In genomic region chr2:65436169-65436824, GRCh38 we compare ENCODE assay signal across 8 cellular contexts. TPM values are rescaled to one million over a fixed set of nuclear protein-coding genes. Genes with fewer than 3 reads are reported as not detected.
DNase-seq lines count a peak whose midpoint lies in the region; ATAC-seq and TF ChIP-seq lines count a peak whose summit lies in the region.

No MANE protein-coding gene starts in this region.

- POLR2A ChIA-PET in CD4-positive, alpha-beta memory T cell (lab: Charles Lee; ENCODE audit: partially characterized antibody), result no interaction called here
- POLR2A ChIA-PET in activated CD8-positive, alpha-beta T cell treated with anti-CD3 and anti-CD28 coated beads for 36 hours (lab: Charles Lee), result interaction anchor here (0.6 to 2.9 kb wide), 7 partner anchors 15 to 156 kb away, joined by 3 to 11 read pairs (median 3); no protein-coding TSS in a partner anchor

- peak overlapping the region; percentile 79 to 89 for H3K18ac ChIP-seq in mesenchymal stem cell (ENCODE audit: low read depth in 1 of 2, low read length in 2 of 2)

- H3K36me3 ChIP-seq in CD4-positive, alpha-beta memory T cell (ENCODE audit: insufficient read depth, low read length), result no peaks in the 10 kb centered on the region
- H3K36me3 ChIP-seq in mesenchymal stem cell (ENCODE audit: control insufficient read depth in 1 of 2, insufficient read depth in 2 of 2, low read depth in 1 of 2, low read length in 2 of 2), result no peaks in the 10 kb centered on the region

- peak overlapping the region; percentile 67 for H4K8ac ChIP-seq in mesenchymal stem cell (ENCODE audit: low read length)

- H3K27ac ChIP-seq in CD4-positive, alpha-beta memory T cell (ENCODE audit: low read depth, low read length), result no peak overlapping the region
- H3K27ac ChIP-seq in mesenchymal stem cell (ENCODE audit: low read length, poor library complexity, severe bottlenecking), result peak overlapping the region; percentile 98

- H2BK12ac ChIP-seq in mesenchymal stem cell (ENCODE audit: low read length in 2 of 2), result peak overlapping the region in 1 of 2 experiments; percentile 61

- CTCF ChIA-PET in CD4-positive, alpha-beta memory T cell (lab: Charles Lee; ENCODE audit: partially characterized antibody), result no interaction called here
- CTCF ChIA-PET in activated CD8-positive, alpha-beta T cell treated with anti-CD3 and anti-CD28 coated beads for 36 hours (lab: Charles Lee), result interaction anchor here (1.0 to 2.1 kb wide), 4 partner anchors 18 to 83 kb away, joined by 3 to 5 read pairs (median 3); no protein-coding TSS in a partner anchor

- ATAC-seq in GM19328 (IDR thresholded peaks at IDR 0.05; ENCODE audit: unreplicated experiment) (peak; percentile 26), HG03442 (IDR thresholded peaks at IDR 0.05; ENCODE audit: unreplicated experiment) (peak; percentile 25)
- peak; percentile 4 for ATAC-seq in activated CD8-positive, alpha-beta T cell treated with anti-CD3 and anti-CD28 coated beads for 36 hours

- peak overlapping the region; percentile 95 for H2BK120ac ChIP-seq in mesenchymal stem cell (ENCODE audit: low read depth, low read length)

- peaks cover 0 to 13% of the 10 kb centered on the region in 2 donors for H3K36me3 Mint-ChIP-seq in CD4-positive, alpha-beta memory T cell
- H3K36me3 Mint-ChIP-seq in activated CD8-positive, alpha-beta T cell treated with anti-CD3 and anti-CD28 coated beads for 36 hours (ENCODE audit: low read depth), result no peaks in the 10 kb centered on the region
- no peaks in the 10 kb centered on the region for H3K36me3 Mint-ChIP-seq in endothelial cell (ENCODE audit: low read depth, unreplicated experiment)
- no peaks in the 10 kb centered on the region for H3K36me3 Mint-ChIP-seq in stimulated activated naive CD8-positive, alpha-beta T cell treated with anti-CD3 and anti-CD28 coated beads, Interleukin-15, Interleukin-2, amounts not matched to agents 100 ng/mL and 50 ng/mL, for 24 hours (ENCODE audit: low read depth)

- no peak overlapping the region for H2AFZ ChIP-seq in mesenchymal stem cell (ENCODE audit: low read depth, low read length)

- H3K79me1 ChIP-seq in mesenchymal stem cell (replicated peaks; ENCODE audit: low read length, poor library complexity, severe bottlenecking), result peaks cover 8% of the 10 kb centered on the region

- H4K91ac ChIP-seq in mesenchymal stem cell (ENCODE audit: low read length), result peak overlapping the region; percentile 65

- peak overlapping the region; percentile 94 for H3K9ac ChIP-seq in mesenchymal stem cell (ENCODE audit: low read length)

- peak in 4 of 5 donors; percentile 21 to 42 (median 26) for DNase-seq in CD4-positive, alpha-beta memory T cell
- peak; percentile 55 for DNase-seq in NCI-H526 treated with DMSO at 0.1 percent for 48 hours (lab: John Stamatoyannopoulos, UW)
- peak; percentile 59 for DNase-seq in activated CD8-positive, alpha-beta T cell treated with anti-CD3 and anti-CD28 coated beads for 36 hours
- DNase-seq in endothelial cell (ENCODE audit: low spot score), result peak; percentile 46
- peak; percentile 98 for DNase-seq in mesenchymal stem cell

- peak overlapping the region; percentile 81 for H2BK5ac ChIP-seq in mesenchymal stem cell (ENCODE audit: low read depth, low read length, poor library complexity, severe bottlenecking)

- no peaks in the 10 kb centered on the region for H3K9me3 ChIP-seq in CD4-positive, alpha-beta memory T cell (ENCODE audit: control insufficient read depth in 1 of 2, low read length in 2 of 2)
- H3K9me3 ChIP-seq in mesenchymal stem cell (ENCODE audit: control insufficient read depth, low read length), result no peaks in the 10 kb centered on the region

- H3K4me1 Mint-ChIP-seq in CD4-positive, alpha-beta memory T cell, result peaks cover 6 to 32% (median 14%) of the 10 kb centered on the region in 4 donors
- H3K4me1 Mint-ChIP-seq in activated CD8-positive, alpha-beta T cell treated with anti-CD3 and anti-CD28 coated beads for 36 hours (ENCODE audit: low read depth), result peaks cover 18% of the 10 kb centered on the region
- peaks cover 13% of the 10 kb centered on the region for H3K4me1 Mint-ChIP-seq in endothelial cell (ENCODE audit: unreplicated experiment)
- peaks cover 27% of the 10 kb centered on the region for H3K4me1 Mint-ChIP-seq in stimulated activated naive CD8-positive, alpha-beta T cell treated with anti-CD3 and anti-CD28 coated beads, Interleukin-15, Interleukin-2, amounts not matched to agents 100 ng/mL and 50 ng/mL, for 24 hours (ENCODE audit: low read depth)

- H3K27me3 ChIP-seq in CD4-positive, alpha-beta memory T cell (ENCODE audit: insufficient read depth, low read length), result peaks cover 10% of the 10 kb centered on the region
- H3K27me3 ChIP-seq in mesenchymal stem cell (ENCODE audit: control insufficient read depth in 1 of 2, insufficient read depth in 1 of 2, low read length in 2 of 2), result no peaks in the 10 kb centered on the region

- no peak overlapping the region for H2AK5ac ChIP-seq in mesenchymal stem cell (ENCODE audit: low read length, severe bottlenecking)

- peak overlapping the region in 1 of 2 experiments; percentile 91 for H3K4ac ChIP-seq in mesenchymal stem cell (ENCODE audit: low read depth in 1 of 2, low read length in 2 of 2)

- H3K9me3 Mint-ChIP-seq in CD4-positive, alpha-beta memory T cell, result no peaks in the 10 kb centered on the region
- H3K9me3 Mint-ChIP-seq in activated CD8-positive, alpha-beta T cell treated with anti-CD3 and anti-CD28 coated beads for 36 hours, result no peaks in the 10 kb centered on the region
- H3K9me3 Mint-ChIP-seq in endothelial cell (ENCODE audit: unreplicated experiment), result no peaks in the 10 kb centered on the region
- H3K9me3 Mint-ChIP-seq in stimulated activated naive CD8-positive, alpha-beta T cell treated with anti-CD3 and anti-CD28 coated beads, Interleukin-15, Interleukin-2, amounts not matched to agents 100 ng/mL and 50 ng/mL, for 24 hours, result no peaks in the 10 kb centered on the region

- H3K27me3 Mint-ChIP-seq in CD4-positive, alpha-beta memory T cell, result peaks cover 22 to 26% of the 10 kb centered on the region in 2 donors
- H3K27me3 Mint-ChIP-seq in activated CD8-positive, alpha-beta T cell treated with anti-CD3 and anti-CD28 coated beads for 36 hours, result peaks cover 49% of the 10 kb centered on the region
- peaks cover 23% of the 10 kb centered on the region for H3K27me3 Mint-ChIP-seq in endothelial cell (ENCODE audit: unreplicated experiment)
- H3K27me3 Mint-ChIP-seq in stimulated activated naive CD8-positive, alpha-beta T cell treated with anti-CD3 and anti-CD28 coated beads, Interleukin-15, Interleukin-2, amounts not matched to agents 100 ng/mL and 50 ng/mL, for 24 hours, result peaks cover 45% of the 10 kb centered on the region

- peaks cover 25% of the 10 kb centered on the region for H3K4me1 ChIP-seq in CD4-positive, alpha-beta memory T cell (ENCODE audit: insufficient read depth, low read length)
- peaks cover 5% of the 10 kb centered on the region for H3K4me1 ChIP-seq in mesenchymal stem cell (ENCODE audit: control insufficient read depth, insufficient read depth, low read depth, low read length)

- H3K27ac Mint-ChIP-seq in CD4-positive, alpha-beta memory T cell, result peak overlapping the region in 3 of 7 donors; percentile 36 to 86 (median 74)
- peak overlapping the region; percentile 67 for H3K27ac Mint-ChIP-seq in activated CD8-positive, alpha-beta T cell treated with anti-CD3 and anti-CD28 coated beads for 36 hours
- H3K27ac Mint-ChIP-seq in endothelial cell (ENCODE audit: unreplicated experiment), result peak overlapping the region; percentile 88
- peak overlapping the region; percentile 84 for H3K27ac Mint-ChIP-seq in stimulated activated naive CD8-positive, alpha-beta T cell treated with anti-CD3 and anti-CD28 coated beads, Interleukin-15, Interleukin-2, amounts not matched to agents 100 ng/mL and 50 ng/mL, for 24 hours

- TF ChIP-seq CTCF in activated CD8-positive, alpha-beta T cell treated with anti-CD3 and anti-CD28 coated beads for 36 hours (IDR thresholded peaks at IDR 0.05), result no peak
- TF ChIP-seq CTCF in endothelial cell (IDR thresholded peaks at IDR 0.05; ENCODE audit: unreplicated experiment), result no peak

- H3K4me2 ChIP-seq in mesenchymal stem cell (ENCODE audit: low read length, poor library complexity, severe bottlenecking), result peak overlapping the region; percentile 60

- peak overlapping the region; percentile 81 to 95 (median 92) for H3K4me3 Mint-ChIP-seq in CD4-positive, alpha-beta memory T cell
- H3K4me3 Mint-ChIP-seq in activated CD8-positive, alpha-beta T cell treated with anti-CD3 and anti-CD28 coated beads for 36 hours, result peak overlapping the region; percentile 81
- peak overlapping the region; percentile 97 for H3K4me3 Mint-ChIP-seq in endothelial cell (ENCODE audit: unreplicated experiment)
- H3K4me3 Mint-ChIP-seq in stimulated activated naive CD8-positive, alpha-beta T cell treated with anti-CD3 and anti-CD28 coated beads, Interleukin-15, Interleukin-2, amounts not matched to agents 100 ng/mL and 50 ng/mL, for 24 hours, result peak overlapping the region; percentile 90

- peak overlapping the region in 1 of 2 experiments; percentile 28 for H3K14ac ChIP-seq in mesenchymal stem cell (ENCODE audit: low read length in 2 of 2)

- H3K4me3 ChIP-seq in CD4-positive, alpha-beta memory T cell (ENCODE audit: low read length in 2 of 2), result peak overlapping the region; percentile 42 to 52
- H3K4me3 ChIP-seq in mesenchymal stem cell (ENCODE audit: insufficient read depth in 1 of 2, low read depth in 1 of 2, low read length in 2 of 2), result peak overlapping the region; percentile 69 to 80

- WGBS in mesenchymal stem cell, result under 1% methylated on average over 58 of the region's 65 CpGs

- H2BK15ac ChIP-seq in mesenchymal stem cell (ENCODE audit: low read depth, poor library complexity, severe bottlenecking), result peak overlapping the region; percentile 29

- H3K23ac ChIP-seq in mesenchymal stem cell (ENCODE audit: low read length in 2 of 2), result no peak overlapping the region

- intact Hi-C loops in CD4-positive, alpha-beta memory T cell (cut with micrococcal nuclease), result loop anchor here (10.0 kb wide), 1 partner anchor 171 kb away; no protein-coding TSS in a partner anchor
- intact Hi-C loops in activated CD8-positive, alpha-beta T cell treated with anti-CD3 and anti-CD28 coated beads for 36 hours (cut with micrococcal nuclease), result loop anchor here (5.0 kb wide), 1 partner anchor 134 kb away; no protein-coding TSS in a partner anchor

RNA-seq across cellular contexts. Expression of gene SPRED2, which starts 3.9 kb away (rescaled TPM):
- under 1 TPM; 0.52 to 0.72 TPM for total RNA-seq in CD4-positive, alpha-beta memory T cell
- 1 to 10 TPM in 1 of 2 donors, under 1 TPM in 1; 0.27 to 1.3 TPM for polyA plus RNA-seq in CD4-positive, alpha-beta memory T cell
- total RNA-seq in activated CD8-positive, alpha-beta T cell treated with anti-CD3 and anti-CD28 coated beads for 36 hours, result 1 to 10 TPM; 5.9 to 6.7 TPM
- 17.6 TPM for total RNA-seq in endothelial cell (ENCODE audit: unreplicated experiment)
- 47.3 TPM for polyA plus RNA-seq in mesenchymal stem cell (2013, experiment 1 of 2)
- 45.9 TPM for polyA plus RNA-seq in mesenchymal stem cell (2013, experiment 2 of 2)

Comparison
In these comparisons a context has a peak if more than half of its experiments do, and no peak if none do; other contexts are left out.
1. DNase-seq: peak in every context shown above with its lines; median percentile 98 in mesenchymal stem cell; 59 in activated CD8-positive, alpha-beta T cell treated with anti-CD3 and anti-CD28 coated beads for 36 hours; 55 in NCI-H526 treated with DMSO at 0.1 percent for 48 hours; 46 in endothelial cell; 26 in CD4-positive, alpha-beta memory T cell.
2. RNA of gene SPRED2, which starts 3.9 kb away (total RNA-seq): 17.6 TPM in endothelial cell (single experiment) and 5.9 to 6.7 TPM in activated CD8-positive, alpha-beta T cell treated with anti-CD3 and anti-CD28 coated beads for 36 hours; 0.52 to 0.72 TPM in CD4-positive, alpha-beta memory T cell; every median in the first group is over 4 times any median in the second.
3. Peak in every context shown above with its lines, with median percentiles within 50 percentile points of each other: H3K4me3 Mint-ChIP-seq and ATAC-seq.